ENCODE assay signal across 11 cellular contexts in genomic region chr1:23823767-23824166, GRCh38. TPM values are rescaled to one million over a fixed set of nuclear protein-coding genes. Genes with fewer than 3 reads are reported as not detected.
DNase-seq lines count a peak whose midpoint lies in the region; ATAC-seq, FAIRE-seq and TF ChIP-seq lines count a peak whose summit lies in the region.
"Had no signal": no experiment of that assay in that cellular context is flagged by ENCODE, and none has a peak within 500 bp of the region (broad histone marks: within the 10 kb centered on the region; RNA-seq: fewer than 3 reads in every experiment).

No MANE protein-coding gene starts in this region.

- peaks cover 0 to 23% (median 0%) of the 10 kb centered on the region in 11 experiments; a peak in 2 of 22 replicates for H4K20me1 ChIP-seq in BLaER1 treated with 17β-estradiol and CSF1 and Interleukin-3, amounts not matched to agents 10 nM and 100 nM
- no peaks in the 10 kb centered on the region for H4K20me1 ChIP-seq in GM12878 (ENCODE audit: control insufficient read depth, insufficient read depth)

- CTCF ChIA-PET in GM12878 (lab: Yijun Ruan, JAX) = interaction anchor here (1.0 to 8.3 kb wide), 3 partner anchors 7 to 32 kb away, joined by 3 to 74 read pairs (median 8); no protein-coding TSS in a partner anchor
- CTCF ChIA-PET in naive thymus-derived CD4-positive, alpha-beta T cell (lab: Charles Lee) = interaction anchor here (0.6 to 2.3 kb wide), 3 partner anchors 12 to 74 kb away, joined by 4 to 10 read pairs (median 5); no protein-coding TSS in a partner anchor

- TF ChIP-seq RAD21 in GM12878 (IDR thresholded peaks at IDR 0.05; ENCODE audit: insufficient read depth, low read depth, low read length) = no peak

- intact Hi-C loops in GM12878 (cut with micrococcal nuclease; ENCODE audit: unreplicated experiment) = no loop called here
- intact Hi-C loops in naive thymus-derived CD4-positive, alpha-beta T cell (cut with micrococcal nuclease) = loop anchor here in 1 of 2 donors (2.0 kb wide), 1 partner anchor 15 kb away; no protein-coding TSS in a partner anchor

- H3K36me3 Mint-ChIP-seq in naive thymus-derived CD4-positive, alpha-beta T cell = peaks cover 0 to 9% (median 3%) of the 10 kb centered on the region in 5 donors

- POLR2A ChIA-PET in GM12878 (lab: Charles Lee) = interaction anchor here (0.6 to 3.5 kb wide), 6 partner anchors 14 to 87 kb away, joined by 3 to 22 read pairs (median 4); partner anchors contain the start of gene PITHD1
- POLR2A ChIA-PET in naive thymus-derived CD4-positive, alpha-beta T cell (lab: Charles Lee) = interaction anchor here (0.6 to 5.2 kb wide), 6 partner anchors 14 to 1639 kb away, joined by 3 to 41 read pairs (median 5); partner anchors contain the start of genes FUCA1, GALE and PNRC2

- ATAC-seq in GM12878 (no peak), GM19395 (IDR thresholded peaks at IDR 0.05; ENCODE audit: unreplicated experiment) (no peak), GM18498 (IDR thresholded peaks at IDR 0.05; ENCODE audit: unreplicated experiment) (no peak)
- no peak for ATAC-seq in naive thymus-derived CD4-positive, alpha-beta T cell

- WGBS in HUES64 = 90% methylated on average over 7 of the region's 7 CpGs
- 98% methylated on average over 6 of the region's 7 CpGs for WGBS in GM12878 (ENCODE audit: insufficient coverage, insufficient replicate concordance, low lambda C conversion rate, missing lambda C conversion rate)

- peak overlapping the region in 5 of 11 experiments; percentile 96 to 99 (median 99); a peak in 5 of 22 replicates for H3K9ac ChIP-seq in BLaER1 treated with 17β-estradiol and CSF1 and Interleukin-3, amounts not matched to agents 10 nM and 100 nM
- H3K9ac ChIP-seq in HUES64 (ENCODE audit: low read depth, low read length) = no peak overlapping the region
- no peak overlapping the region for H3K9ac ChIP-seq in GM12878 (ENCODE audit: control insufficient read depth, insufficient read depth, low read length)

- peaks cover 11 to 33% (median 20%) of the 10 kb centered on the region in 7 donors for H3K4me1 Mint-ChIP-seq in naive thymus-derived CD4-positive, alpha-beta T cell

- peak overlapping the region in 9 of 10 donors; percentile 42 to 95 (median 92) for H3K4me3 Mint-ChIP-seq in naive thymus-derived CD4-positive, alpha-beta T cell

- no peaks in the 10 kb centered on the region for H3K9me3 ChIP-seq in BLaER1 treated with 17β-estradiol and CSF1 and Interleukin-3, amounts not matched to agents 10 nM and 100 nM (replicated peaks in 1 of 11)
- H3K9me3 ChIP-seq in HUES64 (ENCODE audit: insufficient read depth, low read depth, low read length) (no peaks in the 10 kb centered on the region), GM12878 (replicated peaks; ENCODE audit: control insufficient read depth, insufficient read depth, low read length) (no peaks in the 10 kb centered on the region)
- no peaks in the 10 kb centered on the region for H3K9me3 ChIP-seq in naive thymus-derived CD4-positive, alpha-beta T cell (ENCODE audit: control insufficient read depth in 2 of 3, low read length in 3 of 3)

- in situ Hi-C loops in GM12878 (cut with MboI) = no loop called here

- H3K27ac Mint-ChIP-seq in naive thymus-derived CD4-positive, alpha-beta T cell = peak overlapping the region in 7 of 9 donors; percentile 40 to 96 (median 92)

- H3K27me3 ChIP-seq in BLaER1 treated with 17β-estradiol and CSF1 and Interleukin-3, amounts not matched to agents 10 nM and 100 nM = no peaks in the 10 kb centered on the region
- no peaks in the 10 kb centered on the region for H3K27me3 ChIP-seq in HUES64 (ENCODE audit: insufficient read depth, low read length)
- H3K27me3 ChIP-seq in GM12878 (replicated peaks in 1 of 2; ENCODE audit: control insufficient read depth in 2 of 2, insufficient read depth in 2 of 2, low read length in 1 of 2) = no peaks in the 10 kb centered on the region
- H3K27me3 ChIP-seq in naive thymus-derived CD4-positive, alpha-beta T cell (ENCODE audit: control insufficient read depth in 2 of 2, insufficient read depth in 2 of 2, low read length in 2 of 2) = no peaks in the 10 kb centered on the region

- RAD21 ChIA-PET in GM12878 (lab: Charles Lee; ENCODE audit: unreplicated experiment) = interaction anchor here (1.0 to 2.4 kb wide), 4 partner anchors 13 to 186 kb away, joined by 3 to 16 read pairs (median 4); partner anchors contain the start of gene CNR2

- no peak for TF ChIP-seq POLR2A in GM12878 (IDR thresholded peaks at IDR 0.05; ENCODE audit: low read depth, low read length)

- peaks cover 10% of the 10 kb centered on the region for H3K79me2 ChIP-seq in GM12878 (ENCODE audit: control insufficient read depth, insufficient read depth, low read length)

- H2AFZ ChIP-seq in GM12878 (ENCODE audit: control insufficient read depth, low read depth, low read length) = no peak overlapping the region

- peaks cover 17 to 33% (median 21%) of the 10 kb centered on the region in 10 experiments for H3K4me1 ChIP-seq in BLaER1 treated with 17β-estradiol and CSF1 and Interleukin-3, amounts not matched to agents 10 nM and 100 nM
- no peaks in the 10 kb centered on the region for H3K4me1 ChIP-seq in HUES64 (ENCODE audit: insufficient read depth, low read length)
- H3K4me1 ChIP-seq in GM12878 (ENCODE audit: control insufficient read depth, insufficient read depth, low read length) = no peaks in the 10 kb centered on the region
- peaks cover 6% of the 10 kb centered on the region in 2 donors for H3K4me1 ChIP-seq in naive thymus-derived CD4-positive, alpha-beta T cell (ENCODE audit: control insufficient read depth in 2 of 2, insufficient read depth in 2 of 2, low read length in 2 of 2)

- H3K4me3 ChIP-seq in BLaER1 treated with 17β-estradiol and CSF1 and Interleukin-3, amounts not matched to agents 10 nM and 100 nM = peak overlapping the region in 6 of 10 experiments; percentile 74 to 95 (median 90); a peak in 5 of 20 replicates
- H3K4me3 ChIP-seq in HUES64 (ENCODE audit: low read length) (0 out of 2 replicates have a peak overlapping the region, but pooled peaks have one; percentile 96), GM12878 (peak overlapping the region; percentile 83; the same call in 1 of the 2 replicates)
- no peak overlapping the region for H3K4me3 ChIP-seq in naive thymus-derived CD4-positive, alpha-beta T cell (ENCODE audit: low read length)

- SMC1A ChIA-PET in GM12878 (lab: Charles Lee; ENCODE audit: uncharacterized antibody, unreplicated experiment) = interaction anchor here (0.5 to 2.0 kb wide), 11 partner anchors 8 to 326 kb away, joined by 3 to 9 read pairs (median 4); no protein-coding TSS in a partner anchor

- BruUV-seq in GM12878 (replicated peaks; lab: Mats Ljungman, UMichigan) = no TSS peak

- H3K27ac ChIP-seq in BLaER1 treated with 17β-estradiol and CSF1 and Interleukin-3, amounts not matched to agents 10 nM and 100 nM = no peak overlapping the region; a peak in 1 of 22 replicates
- H3K27ac ChIP-seq in HUES64 (ENCODE audit: low read depth, low read length) = no peak overlapping the region
- no peak overlapping the region for H3K27ac ChIP-seq in GM12878 (ENCODE audit: control insufficient read depth, insufficient read depth)
- peak overlapping the region; percentile 95 for H3K27ac ChIP-seq in naive thymus-derived CD4-positive, alpha-beta T cell (ENCODE audit: low read depth, low read length)
- H3K27ac ChIP-seq: RWPE1 had no signal

- no peak for TF ChIP-seq EP300 in GM12878 (IDR thresholded peaks at IDR 0.05; ENCODE audit: borderline replicate concordance in 1 of 2, control insufficient read depth in 1 of 2, low read depth in 2 of 2, low read length in 2 of 2)

- H3K4me2 ChIP-seq in BLaER1 treated with 17β-estradiol and CSF1 and Interleukin-3, amounts not matched to agents 10 nM and 100 nM = peak overlapping the region; percentile 80 to 96 (median 93)
- peak overlapping the region; percentile 84 for H3K4me2 ChIP-seq in GM12878 (ENCODE audit: control insufficient read depth, insufficient read depth)

- DNase-seq in GM12878 (ENCODE audit: low read depth, low spot score) (no peak), NCI-H146 (lab: John Stamatoyannopoulos, UW) (no peak), NCI-H1417 (lab: John Stamatoyannopoulos, UW) (no peak)
- no peak for DNase-seq in naive thymus-derived CD4-positive, alpha-beta T cell
- DNase-seq: DMS 273 treated with DMSO at 0.1 percent for 48 hours, erythroblast had no signal

- no peaks in the 10 kb centered on the region for H3K9me3 Mint-ChIP-seq in naive thymus-derived CD4-positive, alpha-beta T cell

- peaks cover 0 to 3% (median 0%) of the 10 kb centered on the region in 5 donors for H3K27me3 Mint-ChIP-seq in naive thymus-derived CD4-positive, alpha-beta T cell

- no peak for TF ChIP-seq CTCF in GM12878 (IDR thresholded peaks at IDR 0.05 in 2 of 3, conservative IDR thresholded peaks at IDR 0.05 in 1 of 3; ENCODE audit: control insufficient read depth in 2 of 3, extremely low read depth in 1 of 3, insufficient read depth in 1 of 3, low read depth in 3 of 3, low read length in 3 of 3)

- H3K36me3 ChIP-seq in BLaER1 treated with 17β-estradiol and CSF1 and Interleukin-3, amounts not matched to agents 10 nM and 100 nM = peaks cover 8 to 21% (median 13%) of the 10 kb centered on the region in 11 experiments; a peak in 17 of 22 replicates
- H3K36me3 ChIP-seq in HUES64 (ENCODE audit: insufficient read depth, low read length) = no peaks in the 10 kb centered on the region
- H3K36me3 ChIP-seq in GM12878 (ENCODE audit: control insufficient read depth in 2 of 2, insufficient read depth in 2 of 2, low read length in 1 of 2) = no peaks in the 10 kb centered on the region
- H3K36me3 ChIP-seq in naive thymus-derived CD4-positive, alpha-beta T cell (ENCODE audit: control insufficient read depth in 2 of 3, insufficient read depth in 3 of 3, low read length in 3 of 3) = peaks cover 0 to 15% (median 0%) of the 10 kb centered on the region in 3 experiments

- no peak for FAIRE-seq in GM12878 (lab: Jason Lieb, UNC)

RNA-seq across cellular contexts. Expression of gene HMGCL, which starts 1.5 kb away (rescaled TPM):
- 7.2 TPM for polyA plus RNA-seq in HUES64 (2013, experiment 1 of 2)
- polyA plus RNA-seq in HUES64 (2013, experiment 2 of 2) = 13.2 TPM
- total RNA-seq in GM12878 (2013; cell fraction: nucleolus; rRNA removed) = 49.0 and 49.4 TPM in 2 replicates
- total RNA-seq in GM12878 (2014; rRNA removed) (34.2 and 35.9 TPM in 2 replicates), GM12878 (2014; rRNA removed; fragmentation: Illumina TruSeq; extraction: Trizol) (29.4 and 34.0 TPM in 2 replicates), GM12878 (2021) (29.4 and 33.1 TPM in 2 replicates)
- polyA plus RNA-seq in GM12878 (2011; ENCODE audit: low read depth) = 32.9 TPM
- polyA plus RNA-seq in GM12878 (2011; rRNA removed) (30.6 and 35.5 TPM in 2 replicates), GM12878 (2014; fragmentation: Illumina TruSeq; extraction: Trizol) (28.0 and 34.2 TPM in 2 replicates), GM12878 (2014; fragmentation: Nextera tagmentation; extraction: Ambion mirVana) (100 to 1,000 TPM in 1 of 2 experiments, 10 to 100 TPM in 1; 75.9 to 127 TPM), GM12878 (2014; rRNA removed) (32.1 and 37.3 TPM in 2 replicates), GM12878 (2016; fragmentation: Nextera tagmentation; extraction: Ambion mirVana) (10 to 100 TPM; 40.1 to 40.5 TPM)
- polyA plus RNA-seq in GM12878 (2011; cell fraction: cytosol; rRNA removed) = 35.9 and 40.0 TPM in 2 replicates
- polyA plus RNA-seq in GM12878 (2011; cell fraction: nucleus; rRNA removed) = 21.1 and 28.7 TPM in 2 replicates
- 32.2 and 51.7 TPM in 2 replicates for polyA plus RNA-seq in GM12878 (2012)
- 25.5 and 28.4 TPM in 2 replicates for polyA minus RNA-seq in GM12878 (2011; rRNA and poly(A)+ RNA removed)
- polyA minus RNA-seq in GM12878 (2011; cell fraction: cytosol; rRNA and poly(A)+ RNA removed) = 6.3 and 8.2 TPM in 2 replicates
- 8.8 and 12.3 TPM in 2 replicates for polyA minus RNA-seq in GM12878 (2011; cell fraction: nucleus; rRNA and poly(A)+ RNA removed)
- total RNA-seq in naive thymus-derived CD4-positive, alpha-beta T cell = 10 to 100 TPM; 16.2 to 38.9 (median 27.3) TPM
- 10 to 100 TPM; 35.3 to 38.5 TPM for polyA plus RNA-seq in naive thymus-derived CD4-positive, alpha-beta T cell

RNA-seq across cellular contexts. Expression of gene GALE, which starts 23.2 kb away (rescaled TPM):
- polyA plus RNA-seq in HUES64 (2013, experiment 1 of 2) = 17.7 TPM
- 20.5 TPM for polyA plus RNA-seq in HUES64 (2013, experiment 2 of 2)
- total RNA-seq in GM12878 (2013; cell fraction: nucleolus; rRNA removed) = 22.6 and 31.0 TPM in 2 replicates
- total RNA-seq in GM12878 (2014; rRNA removed) (46.8 and 51.6 TPM in 2 replicates), GM12878 (2014; rRNA removed; fragmentation: Illumina TruSeq; extraction: Trizol) (24.2 and 27.6 TPM in 2 replicates), GM12878 (2021) (41.7 and 47.5 TPM in 2 replicates)
- polyA plus RNA-seq in GM12878 (2011; ENCODE audit: low read depth) = 11.5 TPM
- polyA plus RNA-seq in GM12878 (2011; rRNA removed) (14.5 and 23.8 TPM in 2 replicates), GM12878 (2014; fragmentation: Illumina TruSeq; extraction: Trizol) (23.6 and 34.0 TPM in 2 replicates), GM12878 (2014; fragmentation: Nextera tagmentation; extraction: Ambion mirVana) (1 to 10 TPM; 4.2 to 10.0 TPM), GM12878 (2014; rRNA removed) (50.2 and 50.8 TPM in 2 replicates), GM12878 (2016; fragmentation: Nextera tagmentation; extraction: Ambion mirVana) (10 to 100 TPM; 72.2 to 93.7 TPM)
- polyA plus RNA-seq in GM12878 (2011; cell fraction: cytosol; rRNA removed) = 35.5 and 41.5 TPM in 2 replicates
- 46.5 and 47.9 TPM in 2 replicates for polyA plus RNA-seq in GM12878 (2011; cell fraction: nucleus; rRNA removed)
- polyA plus RNA-seq in GM12878 (2012) = 21.1 and 26.8 TPM in 2 replicates
- 10.7 and 20.4 TPM in 2 replicates for polyA minus RNA-seq in GM12878 (2011; rRNA and poly(A)+ RNA removed)
- 10.0 and 10.7 TPM in 2 replicates for polyA minus RNA-seq in GM12878 (2011; cell fraction: cytosol; rRNA and poly(A)+ RNA removed)
- polyA minus RNA-seq in GM12878 (2011; cell fraction: nucleus; rRNA and poly(A)+ RNA removed) = 7.7 and 12.5 TPM in 2 replicates
- total RNA-seq in naive thymus-derived CD4-positive, alpha-beta T cell = 10 to 100 TPM in 4 of 5 experiments, 1 to 10 TPM in 1; 8.1 to 21.4 (median 12.7) TPM
- 10 to 100 TPM in 1 of 2 donors, 1 to 10 TPM in 1; 8.5 to 11.5 TPM for polyA plus RNA-seq in naive thymus-derived CD4-positive, alpha-beta T cell

RNA-seq across cellular contexts. Expression of gene LYPLA2, which starts 32.8 kb away (rescaled TPM):
- 94.8 TPM for polyA plus RNA-seq in HUES64 (2013, experiment 1 of 2)
- polyA plus RNA-seq in HUES64 (2013, experiment 2 of 2) = 86.7 TPM
- 15.9 and 20.7 TPM in 2 replicates for total RNA-seq in GM12878 (2013; cell fraction: nucleolus; rRNA removed)
- total RNA-seq in GM12878 (2014; rRNA removed) = 94.0 and 107 TPM in 2 replicates
- 28.8 and 30.1 TPM in 2 replicates for total RNA-seq in GM12878 (2014; rRNA removed; fragmentation: Illumina TruSeq; extraction: Trizol)
- 77.0 and 79.6 TPM in 2 replicates for total RNA-seq in GM12878 (2021)
- 23.2 TPM for polyA plus RNA-seq in GM12878 (2011; ENCODE audit: low read depth)
- 21.9 and 41.5 TPM in 2 replicates for polyA plus RNA-seq in GM12878 (2011; rRNA removed)
- polyA plus RNA-seq in GM12878 (2011; cell fraction: cytosol; rRNA removed) = 72.1 and 103 TPM in 2 replicates
- polyA plus RNA-seq in GM12878 (2011; cell fraction: nucleus; rRNA removed) = 115 and 123 TPM in 2 replicates
- 46.2 and 62.6 TPM in 2 replicates for polyA plus RNA-seq in GM12878 (2012)
- 15.5 and 47.7 TPM in 2 replicates for polyA plus RNA-seq in GM12878 (2014; fragmentation: Illumina TruSeq; extraction: Trizol)
- polyA plus RNA-seq in GM12878 (2014; fragmentation: Nextera tagmentation; extraction: Ambion mirVana) = 1 to 10 TPM; 2.7 to 5.9 TPM
- 110 and 131 TPM in 2 replicates for polyA plus RNA-seq in GM12878 (2014; rRNA removed)
- 100 to 1,000 TPM; 116 to 129 TPM for polyA plus RNA-seq in GM12878 (2016; fragmentation: Nextera tagmentation; extraction: Ambion mirVana)
- 25.5 and 47.7 TPM in 2 replicates for polyA minus RNA-seq in GM12878 (2011; rRNA and poly(A)+ RNA removed)
- polyA minus RNA-seq in GM12878 (2011; cell fraction: cytosol; rRNA and poly(A)+ RNA removed) = 26.0 and 26.1 TPM in 2 replicates
- polyA minus RNA-seq in GM12878 (2011; cell fraction: nucleus; rRNA and poly(A)+ RNA removed) = 16.3 and 23.5 TPM in 2 replicates
- total RNA-seq in naive thymus-derived CD4-positive, alpha-beta T cell = 10 to 100 TPM; 40.7 to 83.8 (median 48.2) TPM
- 100 to 1,000 TPM in 1 of 2 donors, 10 to 100 TPM in 1; 83.9 to 124 TPM for polyA plus RNA-seq in naive thymus-derived CD4-positive, alpha-beta T cell

RNA-seq across cellular contexts. Expression of gene FUCA1, which starts 44.3 kb away (rescaled TPM):
- polyA plus RNA-seq in HUES64 (2013, experiment 1 of 2) = 4.8 TPM
- 4.6 TPM for polyA plus RNA-seq in HUES64 (2013, experiment 2 of 2)
- 37.5 and 45.4 TPM in 2 replicates for total RNA-seq in GM12878 (2013; cell fraction: nucleolus; rRNA removed)
- total RNA-seq in GM12878 (2014; rRNA removed) (53.7 and 59.5 TPM in 2 replicates), GM12878 (2014; rRNA removed; fragmentation: Illumina TruSeq; extraction: Trizol) (51.4 and 54.4 TPM in 2 replicates), GM12878 (2021) (41.3 and 42.4 TPM in 2 replicates)
- polyA plus RNA-seq in GM12878 (2011; ENCODE audit: low read depth) = 40.3 TPM
- polyA plus RNA-seq in GM12878 (2011; rRNA removed) (51.6 and 65.1 TPM in 2 replicates), GM12878 (2014; fragmentation: Illumina TruSeq; extraction: Trizol) (55.9 and 61.5 TPM in 2 replicates), GM12878 (2014; fragmentation: Nextera tagmentation; extraction: Ambion mirVana) (10 to 100 TPM; 33.3 to 41.8 TPM), GM12878 (2014; rRNA removed) (39.6 and 49.9 TPM in 2 replicates), GM12878 (2016; fragmentation: Nextera tagmentation; extraction: Ambion mirVana) (100 to 1,000 TPM; 112 to 117 TPM)
- polyA plus RNA-seq in GM12878 (2011; cell fraction: cytosol; rRNA removed) = 31.8 and 33.0 TPM in 2 replicates
- polyA plus RNA-seq in GM12878 (2011; cell fraction: nucleus; rRNA removed) = 19.2 and 22.0 TPM in 2 replicates
- polyA plus RNA-seq in GM12878 (2012) = 39.7 and 51.5 TPM in 2 replicates
- 29.6 and 35.9 TPM in 2 replicates for polyA minus RNA-seq in GM12878 (2011; rRNA and poly(A)+ RNA removed)
- 10.7 and 11.8 TPM in 2 replicates for polyA minus RNA-seq in GM12878 (2011; cell fraction: cytosol; rRNA and poly(A)+ RNA removed)
- polyA minus RNA-seq in GM12878 (2011; cell fraction: nucleus; rRNA and poly(A)+ RNA removed) = 5.4 and 9.6 TPM in 2 replicates
- 10 to 100 TPM in 3 of 5 experiments, 1 to 10 TPM in 2; 4.9 to 62.7 (median 16.3) TPM for total RNA-seq in naive thymus-derived CD4-positive, alpha-beta T cell
- polyA plus RNA-seq in naive thymus-derived CD4-positive, alpha-beta T cell = 10 to 100 TPM; 11.5 to 18.2 TPM

RNA-seq across cellular contexts. Expression of gene PITHD1, which starts 45.5 kb away (rescaled TPM):
- polyA plus RNA-seq in HUES64 (2013, experiment 1 of 2) = 46.9 TPM
- 46.3 TPM for polyA plus RNA-seq in HUES64 (2013, experiment 2 of 2)
- total RNA-seq in GM12878 (2013; cell fraction: nucleolus; rRNA removed) = 19.1 and 27.2 TPM in 2 replicates
- total RNA-seq in GM12878 (2014; rRNA removed) = 75.6 and 81.1 TPM in 2 replicates
- 64.2 and 68.6 TPM in 2 replicates for total RNA-seq in GM12878 (2014; rRNA removed; fragmentation: Illumina TruSeq; extraction: Trizol)
- 61.7 and 65.5 TPM in 2 replicates for total RNA-seq in GM12878 (2021)
- polyA plus RNA-seq in GM12878 (2011; ENCODE audit: low read depth) = 51.3 TPM
- 80.5 and 82.2 TPM in 2 replicates for polyA plus RNA-seq in GM12878 (2011; rRNA removed)
- 52.2 and 60.4 TPM in 2 replicates for polyA plus RNA-seq in GM12878 (2011; cell fraction: cytosol; rRNA removed)
- polyA plus RNA-seq in GM12878 (2011; cell fraction: nucleus; rRNA removed) = 41.3 and 41.4 TPM in 2 replicates
- polyA plus RNA-seq in GM12878 (2012) = 43.9 and 44.2 TPM in 2 replicates
- polyA plus RNA-seq in GM12878 (2014; fragmentation: Illumina TruSeq; extraction: Trizol) = 64.4 and 69.9 TPM in 2 replicates
- polyA plus RNA-seq in GM12878 (2014; fragmentation: Nextera tagmentation; extraction: Ambion mirVana) = 10 to 100 TPM; 23.7 to 43.3 TPM
- polyA plus RNA-seq in GM12878 (2014; rRNA removed) = 69.6 and 72.6 TPM in 2 replicates
- polyA plus RNA-seq in GM12878 (2016; fragmentation: Nextera tagmentation; extraction: Ambion mirVana) = 10 to 100 TPM; 64.8 to 73.2 TPM
- 15.8 and 23.9 TPM in 2 replicates for polyA minus RNA-seq in GM12878 (2011; rRNA and poly(A)+ RNA removed)
- 7.1 and 9.4 TPM in 2 replicates for polyA minus RNA-seq in GM12878 (2011; cell fraction: cytosol; rRNA and poly(A)+ RNA removed)
- polyA minus RNA-seq in GM12878 (2011; cell fraction: nucleus; rRNA and poly(A)+ RNA removed) = 8.7 and 15.4 TPM in 2 replicates
- total RNA-seq in naive thymus-derived CD4-positive, alpha-beta T cell = 10 to 100 TPM; 57.6 to 81.9 (median 76.0) TPM
- 10 to 100 TPM; 82.2 to 88.9 TPM for polyA plus RNA-seq in naive thymus-derived CD4-positive, alpha-beta T cell
